In genomic region chr11:8039530-8040260, GRCh38 we compare ENCODE assay signal across 11 cellular contexts.
"Had no signal": no experiment of that assay in that cellular context is flagged by ENCODE, and none has a peak within 500 bp of the region (broad histone marks: within the 10 kb centered on the region; RNA-seq: fewer than 3 reads in every experiment).

No MANE protein-coding gene starts in this region.

- H3K4me1 Mint-ChIP-seq: stimulated activated naive B cell treated with anti-CD40 and anti-IgM and Interleukin-4, amounts not matched to agents 10 μg/mL and 1 μg/mL and 100 μg/mL, for 72 hours had no signal

- FAIRE-seq: frontal cortex, pancreas had no signal

- H3K36me3 Mint-ChIP-seq: activated naive CD4-positive, alpha-beta T cell treated with anti-CD3 and anti-CD28 coated beads, Interleukin-2, amount 50 U/mL, for 72 hours; mesothelial cell of epicardium; stimulated activated naive B cell treated with anti-CD40 and anti-IgM and Interleukin-4, amounts not matched to agents 10 μg/mL and 1 μg/mL and 100 μg/mL, for 72 hours had no signal

- H3K9me3 ChIP-seq: body of pancreas, pancreas had no signal

- H3K4me1 ChIP-seq: body of pancreas, pancreas had no signal

- DNase-seq: body of pancreas; stimulated activated CD4-positive, alpha-beta T cell treated with anti-CD3 and anti-CD28 coated beads, Interleukin-4, amount 100 ng/mL, for 1 hour; stimulated activated naive B cell treated with anti-CD40 and anti-IgM and Interleukin-4, amounts not matched to agents 10 μg/mL and 1 μg/mL and 100 μg/mL, for 72 hours had no signal

- H3K36me3 ChIP-seq: pancreas had no signal

- H3K9me3 Mint-ChIP-seq: activated naive CD4-positive, alpha-beta T cell treated with anti-CD3 and anti-CD28 coated beads, Interleukin-2, amount 50 U/mL, for 72 hours; activated T-cell treated with anti-CD3 and anti-CD28 coated beads, Interleukin-2, amount 50 U/mL, for 24 hours; stimulated activated naive B cell treated with anti-CD40 and anti-IgM and Interleukin-4, amounts not matched to agents 10 μg/mL and 1 μg/mL and 100 μg/mL, for 72 hours; T-helper 2 cell treated with Interferon-gamma antibody and Interleukin-4, amounts not matched to agents 5 μg/mL and 100 μg/mL, for 36 hours had no signal

- H3K4me3 Mint-ChIP-seq: activated T-cell treated with anti-CD3 and anti-CD28 coated beads, Interleukin-2, amount 50 U/mL, for 24 hours; mesothelial cell of epicardium; neural crest cell; stimulated activated naive B cell treated with anti-CD40 and anti-IgM and Interleukin-4, amounts not matched to agents 10 μg/mL and 1 μg/mL and 100 μg/mL, for 72 hours; T-helper 2 cell treated with Interferon-gamma antibody and Interleukin-4, amounts not matched to agents 5 μg/mL and 100 μg/mL, for 36 hours had no signal

- H3K27ac ChIP-seq: body of pancreas, epithelial cell of prostate, pancreas had no signal

- H3K4me3 ChIP-seq: body of pancreas, pancreas had no signal

- H3K27ac Mint-ChIP-seq: activated naive CD4-positive, alpha-beta T cell treated with anti-CD3 and anti-CD28 coated beads, Interleukin-2, amount 50 U/mL, for 72 hours; activated T-cell treated with anti-CD3 and anti-CD28 coated beads, Interleukin-2, amount 50 U/mL, for 24 hours; mesothelial cell of epicardium; stimulated activated naive B cell treated with anti-CD40 and anti-IgM and Interleukin-4, amounts not matched to agents 10 μg/mL and 1 μg/mL and 100 μg/mL, for 72 hours; T-helper 2 cell treated with Interferon-gamma antibody and Interleukin-4, amounts not matched to agents 5 μg/mL and 100 μg/mL, for 36 hours had no signal

- H3K27me3 ChIP-seq: body of pancreas, pancreas had no signal
